12 cellular contexts compared by ENCODE assay signal in genomic region chr5:102421647-102422046, GRCh38.
DNase-seq lines count a peak whose midpoint lies in the region; ATAC-seq and TF ChIP-seq lines count a peak whose summit lies in the region.
"Had no signal": no experiment of that assay in that cellular context is flagged by ENCODE, and none has a peak within 500 bp of the region (broad histone marks: within the 10 kb centered on the region; RNA-seq: fewer than 3 reads in every experiment).

No MANE protein-coding gene starts in this region.

- no peaks in the 10 kb centered on the region for H3K9me3 ChIP-seq in body of pancreas
- no peaks in the 10 kb centered on the region for H3K9me3 ChIP-seq in testis

- TF ChIP-seq CTCF in body of pancreas (IDR thresholded peaks at IDR 0.05) (peak in 1 of 7 experiments; percentile 13), testis (IDR thresholded peaks at IDR 0.05) (no peak)

- H3K4me3 ChIP-seq in body of pancreas (no peak overlapping the region), testis (no peak overlapping the region)

- intact Hi-C loops in left cardiac atrium (cut with DNase I): no loop called here
- intact Hi-C loops in cardiac septum (cut with DNase I): no loop called here
- intact Hi-C loops in body of pancreas (cut with DNase I): no loop called here
- intact Hi-C loops in testis (cut with DNase I; ENCODE audit: low total_unique reads): no loop called here

- ATAC-seq in left cardiac atrium (no peak), body of pancreas (no peak), GM18520 (IDR thresholded peaks at IDR 0.05; ENCODE audit: unreplicated experiment) (no peak), HG03097 (IDR thresholded peaks at IDR 0.05; ENCODE audit: low FRiP score, unreplicated experiment) (no peak)

- DNase-seq in left cardiac atrium: peak; percentile 35
- DNase-seq in cardiac septum (ENCODE audit: low spot score): no peak
- DNase-seq in M059J (ENCODE audit: low read depth): peak; percentile 45
- DNase-seq in body of pancreas: peak; percentile 7 to 57 (median 24)
- peak; percentile 47 for DNase-seq in testis
- no peak for DNase-seq in cortex of kidney (lab: John Stamatoyannopoulos, UW)
- DNase-seq: activated CD4-positive, alpha-beta T cell treated with anti-CD3 and anti-CD28 coated beads for 48 hours; CD4-positive, CD25-positive, alpha-beta regulatory T cell; glutamatergic neuron; HCEC 1CT had no signal

- H3K27me3 ChIP-seq in body of pancreas (no peaks in the 10 kb centered on the region), testis (no peaks in the 10 kb centered on the region)

- H3K4me1 ChIP-seq in body of pancreas (no peaks in the 10 kb centered on the region), testis (no peaks in the 10 kb centered on the region)

- no peak for TF ChIP-seq POLR2A in body of pancreas (IDR thresholded peaks at IDR 0.05)
- no peak for TF ChIP-seq POLR2A in testis (IDR thresholded peaks at IDR 0.05)

- H3K36me3 ChIP-seq in body of pancreas (replicated peaks in 1 of 2; ENCODE audit: insufficient read depth in 1 of 2, low read depth in 2 of 2) (no peaks in the 10 kb centered on the region), testis (ENCODE audit: low read depth, missing control alignments) (no peaks in the 10 kb centered on the region)

- no peak overlapping the region for H3K27ac ChIP-seq in body of pancreas
- no peak overlapping the region for H3K27ac ChIP-seq in testis

- WGBS in body of pancreas, 2 donors: 43 to 57% methylated on average over 2 to 3 of the region's 3 CpGs
- 68 to 72% methylated on average over 3 of the region's 3 CpGs for WGBS in testis, 2 donors

Comparison
In these comparisons a context has a peak if more than half of its experiments do, and no peak if none do; other contexts are left out.
1. DNase-seq: peak in left cardiac atrium (single experiment), M059J (single experiment), body of pancreas (4 of 4) and testis (single experiment); none in cardiac septum (single experiment) and cortex of kidney (single experiment).